Comparison of ENCODE assay signal across 1 cellular context in genomic region chr12:110501722-110502448, GRCh38.
A peak's percentile ranks its signal among the peaks of the same experiment; 100 is the strongest.
TF ChIP-seq lines count a peak whose summit lies in the region.

Gene RAD9B, plus strand, starts transcription at chr12:110502331. Its CDS starts 7 bp downstream, at chr12:110502338.
Gene VPS29, minus strand, starts transcription at chr12:110502111. Its CDS starts 60 bp downstream, at chr12:110502051.

TF ChIP-seq in WTC11, 78 proteins besides CTCF, POLR2A, EP300 and RAD21 (continued from another document):
- no peak for TF ChIP-seq EMX1 (CRISPR knock-in tag; IDR thresholded peaks at IDR 0.05)
- peak; percentile 98 for TF ChIP-seq ELF4 (CRISPR knock-in tag; IDR thresholded peaks at IDR 0.05; ENCODE audit: low read depth)
- peak; percentile 85 for TF ChIP-seq NFYB (CRISPR knock-in tag; conservative IDR thresholded peaks at IDR 0.05; ENCODE audit: low read depth)
- TF ChIP-seq OVOL2 (CRISPR knock-in tag; IDR thresholded peaks at IDR 0.05; ENCODE audit: borderline replicate concordance) = no peak
- peak; percentile 91 for TF ChIP-seq ZNF396 (CRISPR knock-in tag; IDR thresholded peaks at IDR 0.05; ENCODE audit: borderline replicate concordance)
- peak; percentile 98 for TF ChIP-seq NR1H2 (CRISPR knock-in tag; IDR thresholded peaks at IDR 0.05)
- TF ChIP-seq TP53 (CRISPR knock-in tag; IDR thresholded peaks at IDR 0.05) = peak; percentile 99
